ENCODE assay signal across 24 cellular contexts in the genomic region with DNA sequence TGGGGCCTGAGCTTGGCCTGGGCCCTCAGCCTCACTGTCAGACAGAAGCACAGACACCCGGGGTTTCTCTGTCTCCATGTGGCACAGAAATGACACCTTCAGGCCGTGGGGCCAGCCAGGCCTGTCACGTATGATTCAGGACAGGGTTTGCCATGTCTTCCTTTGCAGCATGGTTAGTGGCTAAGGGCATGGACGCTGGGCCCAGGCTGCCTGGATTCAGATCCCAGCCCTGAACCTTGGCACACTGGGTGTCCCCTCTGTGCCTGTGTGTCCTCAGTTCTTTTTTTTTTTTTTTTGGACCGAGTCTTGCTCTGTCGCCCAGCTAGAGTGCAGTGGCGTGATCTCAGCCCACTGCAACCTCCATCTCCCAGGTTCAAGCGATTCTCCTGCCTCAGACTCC.
A peak's percentile ranks its signal among the peaks of the same experiment; 100 is the strongest.
DNase-seq lines count a peak whose midpoint lies in the region; ATAC-seq and TF ChIP-seq lines count a peak whose summit lies in the region.
"Had no signal": no experiment of that assay in that cellular context is flagged by ENCODE, and none has a peak within 500 bp of the region (broad histone marks: within the 10 kb centered on the region; RNA-seq: fewer than 3 reads in every experiment).

No MANE protein-coding gene starts in this region.

- H3K27ac Mint-ChIP-seq in chondrocyte (ENCODE audit: unreplicated experiment) = peak overlapping the region; percentile 70

- peak overlapping the region; percentile 40 for H2AK5ac ChIP-seq in neuronal stem cell (ENCODE audit: low read depth, low read length)

- in situ Hi-C loops in Panc1 (cut with HindIII; ENCODE audit: low pct_unique_long_range_greater_than_20kb, low sequenced_read_pairs) = no loop called here

- H3K4ac ChIP-seq in neuronal stem cell (ENCODE audit: low read length) = no peak overlapping the region

- H2BK12ac ChIP-seq in neuronal stem cell (ENCODE audit: low read length) = no peak overlapping the region

- H2BK15ac ChIP-seq in neuronal stem cell (ENCODE audit: low read length) = no peak overlapping the region

- H3K4me3 ChIP-seq in Panc1 (ENCODE audit: low read depth in 2 of 2, low read length in 2 of 2) (no peak overlapping the region), neuronal stem cell (ENCODE audit: low read length in 2 of 2) (no peak overlapping the region)
- H3K4me3 ChIP-seq: GM23248, K562 had no signal

- peaks cover 80% of the 10 kb centered on the region for H3K4me1 Mint-ChIP-seq in chondrocyte (ENCODE audit: low read depth)

- peak overlapping the region; percentile 3 for H3K18ac ChIP-seq in neuronal stem cell (ENCODE audit: low read length)

- H3K4me1 ChIP-seq in Panc1 (ENCODE audit: control insufficient read depth, insufficient read depth, low read length) (peaks cover 22% of the 10 kb centered on the region), neuronal stem cell (ENCODE audit: control insufficient read depth in 2 of 2, insufficient read depth in 1 of 2, low read depth in 1 of 2, low read length in 2 of 2) (peaks cover 0 to 1% of the 10 kb centered on the region in 2 donors)

- no peak overlapping the region for H3K4me2 ChIP-seq in neuronal stem cell (ENCODE audit: insufficient read depth, low read length, poor library complexity, severe bottlenecking)

- intact Hi-C loops in Panc1 (cut with micrococcal nuclease; ENCODE audit: unreplicated experiment) = no loop called here

- no TSS peak for BruUV-seq in Panc1 (replicated peaks; lab: Mats Ljungman, UMichigan)

- no peak overlapping the region for H3K9ac ChIP-seq in neuronal stem cell (ENCODE audit: low read depth, low read length, poor library complexity)
- H3K9ac ChIP-seq: GM23248 had no signal

- H3K27ac ChIP-seq in Panc1 (ENCODE audit: low read length) (0 out of 2 replicates have a peak overlapping the region, but pooled peaks have one; percentile 12), neuronal stem cell (replicated peaks; ENCODE audit: low read length) (no peak overlapping the region), substantia nigra (ENCODE audit: low read depth, low read length, poor library complexity, severe bottlenecking) (peak overlapping the region; percentile 53)
- H3K27ac ChIP-seq: GM23248 had no signal

- H3K79me1 ChIP-seq in neuronal stem cell (ENCODE audit: low read depth, low read length) = no peaks in the 10 kb centered on the region

- H3K14ac ChIP-seq in neuronal stem cell (ENCODE audit: low read length) = no peak overlapping the region

- H3K9me3 ChIP-seq in Panc1 (ENCODE audit: control insufficient read depth, insufficient read depth, low read depth, low read length) (no peaks in the 10 kb centered on the region), neuronal stem cell (replicated peaks in 1 of 2; ENCODE audit: control insufficient read depth in 2 of 2, insufficient read depth in 1 of 2, low read depth in 1 of 2, low read length in 2 of 2) (no peaks in the 10 kb centered on the region)

- DNase-seq in Panc1 (ENCODE audit: low read depth, low spot score) (no peak), chondrocyte (ENCODE audit: low spot score) (no peak), neuronal stem cell (ENCODE audit: low spot score) (no peak), substantia nigra (lab: John Stamatoyannopoulos, UW) (no peak), NCI-H2196 treated with DMSO at 0.1 percent for 48 hours (lab: John Stamatoyannopoulos, UW; ENCODE audit: unreplicated experiment) (no peak)
- DNase-seq: Calu3; DMS153; DND-41; GM23248; H7; MV-4-11; NCI-H1105; NCI-H1436 treated with DMSO at 0.1 percent for 48 hours; NCI-H187 treated with DMSO at 0.1 percent for 48 hours; NCI-H2171 treated with DMSO at 0.1 percent for 48 hours; NCI-H446; NCI-H526; NCI-H82; NK-92 treated with Interleukin-12 subunit alpha and Interleukin-12 subunit beta, amount 100 ng/mL, for 24 hours; PC-3; SHP77 had no signal

- H3K23ac ChIP-seq in neuronal stem cell (ENCODE audit: low read depth, low read length, poor library complexity) = no peak overlapping the region

- no peak overlapping the region for H2BK5ac ChIP-seq in neuronal stem cell (ENCODE audit: low read length)

- ATAC-seq in Panc1 = no peak
- no peak for ATAC-seq in HG03097 (IDR thresholded peaks at IDR 0.05; ENCODE audit: low FRiP score, unreplicated experiment)
- no peak for ATAC-seq in GM21825 (IDR thresholded peaks at IDR 0.05; ENCODE audit: unreplicated experiment)
- ATAC-seq: K562, PC-3 had no signal

- H2BK120ac ChIP-seq in neuronal stem cell (ENCODE audit: low read depth, low read length) = no peak overlapping the region

- H3K9me3 Mint-ChIP-seq in chondrocyte (ENCODE audit: low read depth) = no peaks in the 10 kb centered on the region

- no CpG with 5 or more reads among the region's 8 CpGs for WGBS in neuronal stem cell (ENCODE audit: extremely low coverage in 2 of 2, insufficient read length in 2 of 2, insufficient replicate concordance in 1 of 2), 2 donors

- H2AFZ ChIP-seq in neuronal stem cell (ENCODE audit: low read length) = no peak overlapping the region
- H2AFZ ChIP-seq: GM23248 had no signal

- peaks cover 48% of the 10 kb centered on the region for H3K36me3 Mint-ChIP-seq in chondrocyte (ENCODE audit: low read depth)

- no peak overlapping the region for H3K4me3 Mint-ChIP-seq in chondrocyte (ENCODE audit: unreplicated experiment)

- no peaks in the 10 kb centered on the region; the same call in 1 of the 2 replicates for H3K36me3 ChIP-seq in Panc1 (ENCODE audit: control insufficient read depth, insufficient read depth, low read length)
- no peaks in the 10 kb centered on the region for H3K36me3 ChIP-seq in neuronal stem cell (replicated peaks in 1 of 2; ENCODE audit: control insufficient read depth in 2 of 2, insufficient read depth in 2 of 2, low read length in 2 of 2)

- H4K91ac ChIP-seq in neuronal stem cell (ENCODE audit: low read depth, low read length, poor library complexity) = no peak overlapping the region

- no peaks in the 10 kb centered on the region for H3K27me3 Mint-ChIP-seq in chondrocyte (ENCODE audit: low read depth)

- no peaks in the 10 kb centered on the region for H3K27me3 ChIP-seq in Panc1 (ENCODE audit: control insufficient read depth, insufficient read depth, low read length)
- H3K27me3 ChIP-seq in neuronal stem cell (ENCODE audit: control insufficient read depth in 3 of 3, insufficient read depth in 3 of 3, low read depth in 1 of 3, low read length in 3 of 3) = peaks cover 0 to 28% (median 0%) of the 10 kb centered on the region in 3 experiments

- POLR2A ChIA-PET in Panc1 (lab: Charles Lee) = no interaction called here

- CTCF ChIA-PET in Panc1 (lab: Charles Lee) = interaction anchor here (0.6 kb wide), 1 partner anchor 45 kb away, joined by 4 read pairs; no protein-coding TSS in a partner anchor

- TF ChIP-seq CTCF in Panc1 (IDR thresholded peaks at IDR 0.05) = no peak
- TF ChIP-seq CTCF in chondrocyte (IDR thresholded peaks at IDR 0.05) = no peak

- H4K8ac ChIP-seq in neuronal stem cell (ENCODE audit: low read depth, low read length) = no peak overlapping the region
